In the genomic region with DNA sequence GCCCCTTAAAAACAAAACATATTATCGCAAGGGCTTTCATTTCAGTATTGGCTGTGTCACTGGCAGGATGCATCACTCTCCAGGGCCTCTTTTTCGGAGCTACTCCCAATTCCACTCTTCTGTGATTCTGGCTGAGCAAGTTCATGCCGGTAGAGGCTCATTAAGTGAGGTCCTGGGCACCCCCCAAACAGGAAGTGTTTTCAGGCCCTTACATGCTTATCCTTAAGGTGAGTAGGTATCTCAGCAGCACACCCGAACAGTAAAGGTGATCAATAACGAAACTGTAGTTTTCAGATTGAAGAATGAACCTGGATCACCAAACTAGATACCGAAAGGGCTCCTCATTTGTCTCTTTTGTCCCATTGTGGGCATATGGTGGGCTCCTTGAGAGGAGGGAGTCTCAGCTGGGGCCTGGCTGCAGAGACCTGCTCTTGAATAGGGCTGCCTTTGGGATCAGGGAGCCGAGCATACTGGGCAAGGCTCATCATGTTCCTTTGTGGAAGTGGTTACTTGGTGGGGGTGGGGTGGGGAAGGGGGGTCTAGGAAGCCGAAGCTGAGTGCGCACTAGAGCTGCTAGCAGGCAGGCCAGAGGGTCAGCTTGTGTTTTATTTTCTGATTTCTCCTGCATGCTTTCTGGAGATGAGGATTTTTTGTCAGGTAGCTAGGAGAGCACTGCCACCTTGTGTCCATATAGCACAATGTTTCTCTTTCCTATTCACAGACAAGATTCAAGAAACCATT, we compare ENCODE assay signal across 8 cellular contexts.
DNase-seq lines count a peak whose midpoint lies in the region; ATAC-seq and TF ChIP-seq lines count a peak whose summit lies in the region.

No MANE protein-coding gene starts in this region.

- H3K4me3 ChIP-seq in OCI-LY7 (ENCODE audit: low read depth, low read length, poor library complexity, severe bottlenecking) (no peak overlapping the region), adipocyte (ENCODE audit: low read length) (no peak overlapping the region)

- TF ChIP-seq CTCF in OCI-LY7 (conservative IDR thresholded peaks at IDR 0.05; ENCODE audit: low read length) (peak; percentile 93), glutamatergic neuron (IDR thresholded peaks at IDR 0.05; ENCODE audit: partially characterized antibody, unreplicated experiment) (peak; percentile 70)

- no peak for TF ChIP-seq EP300 in Ishikawa (IDR thresholded peaks at IDR 0.05; ENCODE audit: borderline replicate concordance)

- H3K4me2 ChIP-seq in OCI-LY7 (ENCODE audit: low read length): peak overlapping the region; percentile 65

- peak overlapping the region; percentile 22; the same call in 1 of the 2 replicates for H2AFZ ChIP-seq in OCI-LY7 (ENCODE audit: low read length)

- H3K27ac ChIP-seq in OCI-LY7 (ENCODE audit: low read depth, low read length, poor library complexity, severe bottlenecking): peak overlapping the region; percentile 77

- peak; percentile 81 for TF ChIP-seq RAD21 in Ishikawa (IDR thresholded peaks at IDR 0.05; ENCODE audit: low read depth)

- H3K9ac ChIP-seq in adipocyte (ENCODE audit: low read length): peak overlapping the region; percentile 42

- no peaks in the 10 kb centered on the region for H3K27me3 ChIP-seq in adipocyte (replicated peaks; ENCODE audit: control insufficient read depth, insufficient read depth, low read length)

- intact Hi-C loops in OCI-LY7 (cut with micrococcal nuclease; ENCODE audit: unreplicated experiment): loop anchor here (1.0 to 10.0 kb wide), 4 partner anchors 66 to 585 kb away; a partner anchor contains a TSS

- POLR2A ChIA-PET in OCI-LY7 (lab: Charles Lee): interaction anchor here (0.6 to 3.5 kb wide), 12 partner anchors 11 to 1533 kb away, joined by 3 to 40 read pairs (median 4); a partner anchor contains a TSS

- H3K36me3 ChIP-seq in OCI-LY7 (ENCODE audit: insufficient read depth, low read length): peaks cover 38% of the 10 kb centered on the region; the same call in 1 of the 2 replicates
- H3K36me3 ChIP-seq in adipocyte (ENCODE audit: control insufficient read depth, insufficient read depth, low read length, severe bottlenecking): peaks cover 37% of the 10 kb centered on the region

- H3K9me3 Mint-ChIP-seq in glutamatergic neuron (ENCODE audit: unreplicated experiment): peaks cover 2% of the 10 kb centered on the region

- peak; percentile 83 for DNase-seq in AG20443 (ENCODE audit: low spot score)
- DNase-seq in OCI-LY7 (ENCODE audit: low spot score): peak; percentile 81
- DNase-seq in adipocyte (ENCODE audit: low read depth): peak; percentile 83
- peak; percentile 28 for DNase-seq in glutamatergic neuron
- DNase-seq in pons (ENCODE audit: low spot score): peak; percentile 95

- H3K4me1 ChIP-seq in OCI-LY7 (ENCODE audit: insufficient read depth, low read length, poor library complexity, severe bottlenecking): peaks cover 31% of the 10 kb centered on the region
- peaks cover 9% of the 10 kb centered on the region for H3K4me1 ChIP-seq in adipocyte (ENCODE audit: control insufficient read depth, insufficient read depth, low read length)

- no peaks in the 10 kb centered on the region for H3K36me3 Mint-ChIP-seq in glutamatergic neuron (ENCODE audit: unreplicated experiment)

- H3K9me2 ChIP-seq in OCI-LY7 (ENCODE audit: insufficient read depth, low read length): no peaks in the 10 kb centered on the region

- no peaks in the 10 kb centered on the region for H3K79me2 ChIP-seq in OCI-LY7 (ENCODE audit: insufficient read depth, low read depth, low read length)

- CTCF ChIA-PET in OCI-LY7 (lab: Charles Lee; ENCODE audit: unreplicated experiment): interaction anchor here (0.8 to 2.9 kb wide), 5 partner anchors 13 to 72 kb away, joined by 3 to 66 read pairs (median 4); a partner anchor contains a TSS

- H3K27ac Mint-ChIP-seq in glutamatergic neuron (ENCODE audit: unreplicated experiment): peak overlapping the region; percentile 44

- no peaks in the 10 kb centered on the region for H4K20me1 ChIP-seq in OCI-LY7 (ENCODE audit: insufficient read depth, low read length)

- H3K4me1 Mint-ChIP-seq in glutamatergic neuron (ENCODE audit: low read depth, unreplicated experiment): peaks cover 17% of the 10 kb centered on the region

- H3K9me3 ChIP-seq in OCI-LY7 (ENCODE audit: low read length) (no peaks in the 10 kb centered on the region), adipocyte (ENCODE audit: control insufficient read depth, low read length) (no peaks in the 10 kb centered on the region)

- no TSS peak for BruUV-seq in OCI-LY7 (replicated peaks; lab: Mats Ljungman, UMichigan)

- ATAC-seq in GM18499 (IDR thresholded peaks at IDR 0.05; ENCODE audit: insufficient read depth, unreplicated experiment): peak; percentile 51
- ATAC-seq in HG03139 (IDR thresholded peaks at IDR 0.05; ENCODE audit: unreplicated experiment): no peak

- H3K4me3 Mint-ChIP-seq in glutamatergic neuron (ENCODE audit: unreplicated experiment): no peak overlapping the region

- no peaks in the 10 kb centered on the region for H3K27me3 Mint-ChIP-seq in glutamatergic neuron (ENCODE audit: unreplicated experiment)

TF ChIP-seq in Ishikawa, 13 proteins besides CTCF, POLR2A, EP300 and RAD21:
- TF ChIP-seq NFIC (IDR thresholded peaks at IDR 0.05) (no peak), FOXM1 (IDR thresholded peaks at IDR 0.05; ENCODE audit: borderline replicate concordance, low read depth) (no peak), EGR1 (IDR thresholded peaks at IDR 0.05) (no peak), CEBPB (IDR thresholded peaks at IDR 0.05) (no peak)
TF ChIP-seq in Ishikawa: peak in this region for 0.

Comparison
In these comparisons a context has a peak if more than half of its experiments do, and no peak if none do; other contexts are left out.
1. DNase-seq: peak in every context shown above with its lines; median percentile 95 in pons; 83 in AG20443; 83 in adipocyte; 81 in OCI-LY7; 28 in glutamatergic neuron.